ENCODE assay signal across 8 cellular contexts in genomic region chr4:48270516-48270897, GRCh38. TPM values are rescaled to one million over a fixed set of nuclear protein-coding genes. Genes with fewer than 3 reads are reported as not detected.
DNase-seq lines count a peak whose midpoint lies in the region; ATAC-seq and TF ChIP-seq lines count a peak whose summit lies in the region.

No MANE protein-coding gene starts in this region.

- H3K4me1 ChIP-seq in HCT116 (ENCODE audit: control insufficient read depth in 1 of 2, insufficient read depth in 2 of 2, low read length in 2 of 2), result peaks cover 2 to 25% of the 10 kb centered on the region in 2 experiments; a peak in 3 of 4 replicates
- no peaks in the 10 kb centered on the region for H3K4me1 ChIP-seq in right cardiac atrium (ENCODE audit: control insufficient read depth, insufficient read depth, low read length)
- no peaks in the 10 kb centered on the region for H3K4me1 ChIP-seq in smooth muscle cell (ENCODE audit: low read depth)

- H3K9me2 ChIP-seq in HCT116 (ENCODE audit: insufficient read depth), result no peaks in the 10 kb centered on the region

- intact Hi-C loops in HCT116 (cut with micrococcal nuclease) (loop anchor here (5.0 kb wide), 1 partner anchor 128 kb away; no protein-coding TSS in a partner anchor), right cardiac atrium (cut with DNase I) (loop anchor here in 2 of 4 donors (10.0 kb wide), 2 partner anchors 126 to 136 kb away; partner anchors contain the start of gene TXK (in 1 of the 2)), sciatic nerve (cut with DNase I) (no loop called here)

- POLR2A ChIA-PET in HCT116 (lab: Charles Lee), result no interaction called here

- no peak for TF ChIP-seq POLR2A in HCT116 (IDR thresholded peaks at IDR 0.05; ENCODE audit: borderline replicate concordance, extremely low read depth, insufficient read depth, insufficient read length)

- RAD21 ChIA-PET in HCT116 (lab: Charles Lee; ENCODE audit: low non-redundant PET in 1 of 2, low total read pairs in 2 of 2, uncharacterized antibody in 2 of 2, unreplicated experiment in 2 of 2), result no interaction called here

- H3K27me3 Mint-ChIP-seq in chondrocyte (ENCODE audit: low read depth), result peaks cover 2% of the 10 kb centered on the region

- no peak for TF ChIP-seq CTCF in HCT116 (IDR thresholded peaks at IDR 0.05 in 2 of 3, conservative IDR thresholded peaks at IDR 0.05 in 1 of 3; ENCODE audit: borderline replicate concordance in 1 of 3, insufficient read depth in 1 of 3, low read depth in 2 of 3, low read length in 2 of 3)
- TF ChIP-seq CTCF in WERI-Rb-1 (IDR thresholded peaks at IDR 0.05; ENCODE audit: low read depth, low read length), result no peak
- TF ChIP-seq CTCF in smooth muscle cell (IDR thresholded peaks at IDR 0.05; ENCODE audit: borderline replicate concordance, insufficient read depth, poor library complexity, severe bottlenecking), result no peak
- TF ChIP-seq CTCF in chondrocyte (IDR thresholded peaks at IDR 0.05), result no peak

- H3K4me3 Mint-ChIP-seq in chondrocyte (ENCODE audit: unreplicated experiment), result no peak overlapping the region

- H3K27ac ChIP-seq in HCT116 (ENCODE audit: low read depth, low read length) (peak overlapping the region; percentile 74), WERI-Rb-1 (no peak overlapping the region), right cardiac atrium (ENCODE audit: low read length) (no peak overlapping the region), smooth muscle cell (ENCODE audit: low read depth) (no peak overlapping the region)

- peaks cover 10% of the 10 kb centered on the region for H3K4me1 Mint-ChIP-seq in chondrocyte (ENCODE audit: low read depth)

- no peak overlapping the region for H3K27ac Mint-ChIP-seq in chondrocyte (ENCODE audit: unreplicated experiment)

- no peaks in the 10 kb centered on the region for H3K36me3 Mint-ChIP-seq in chondrocyte (ENCODE audit: low read depth)

- TF ChIP-seq RAD21 in HCT116 (IDR thresholded peaks at IDR 0.05; ENCODE audit: low read depth), result no peak

- H3K27me3 ChIP-seq in HCT116 (ENCODE audit: insufficient read depth, low read length), result no peaks in the 10 kb centered on the region
- no peaks in the 10 kb centered on the region for H3K27me3 ChIP-seq in WERI-Rb-1 (ENCODE audit: insufficient read depth, low read depth, severe bottlenecking)
- H3K27me3 ChIP-seq in right cardiac atrium (ENCODE audit: control insufficient read depth, insufficient read depth), result no peaks in the 10 kb centered on the region
- no peaks in the 10 kb centered on the region for H3K27me3 ChIP-seq in smooth muscle cell (ENCODE audit: low read depth)

- DNase-seq in HCT116 (ENCODE audit: low read depth, low spot score) (no peak), WERI-Rb-1 (no peak), right cardiac atrium (no peak), smooth muscle cell (lab: John Stamatoyannopoulos, UW; ENCODE audit: unreplicated experiment) (no peak), chondrocyte (ENCODE audit: low spot score) (no peak), sciatic nerve (ENCODE audit: low spot score) (no peak), GF-D8 (lab: John Stamatoyannopoulos, UW) (no peak), NCI-H1105 (lab: John Stamatoyannopoulos, UW) (no peak)

- no peaks in the 10 kb centered on the region for H3F3A ChIP-seq in smooth muscle cell (ENCODE audit: low read depth)

- H3K9ac ChIP-seq in HCT116 (ENCODE audit: low read length), result peak overlapping the region; percentile 59
- H3K9ac ChIP-seq in smooth muscle cell (ENCODE audit: low read depth), result no peak overlapping the region

- H3K79me2 ChIP-seq in HCT116 (ENCODE audit: insufficient read depth, low read length) (peaks cover 22% of the 10 kb centered on the region), smooth muscle cell (ENCODE audit: low read depth) (no peaks in the 10 kb centered on the region)

- 62% methylated on average over 3 of the region's 3 CpGs for WGBS in right cardiac atrium
- WGBS in smooth muscle cell (ENCODE audit: low lambda C conversion rate), result 80% methylated on average over 3 of the region's 3 CpGs

- ATAC-seq in HCT116, result no peak
- ATAC-seq in right cardiac atrium, result no peak
- no peak for ATAC-seq in sciatic nerve

- no TSS peak for BruUV-seq in HCT116 (replicated peaks; lab: Mats Ljungman, UMichigan)

- H3K36me3 ChIP-seq in HCT116 (ENCODE audit: control insufficient read depth in 1 of 2, insufficient read depth in 2 of 2, low read length in 2 of 2) (no peaks in the 10 kb centered on the region), WERI-Rb-1 (no peaks in the 10 kb centered on the region; the same call in 1 of the 2 replicates), smooth muscle cell (ENCODE audit: low read depth) (no peaks in the 10 kb centered on the region)

- H4K20me1 ChIP-seq in HCT116 (ENCODE audit: insufficient read depth), result no peaks in the 10 kb centered on the region
- H4K20me1 ChIP-seq in smooth muscle cell (ENCODE audit: low read depth), result no peaks in the 10 kb centered on the region

- peak overlapping the region; percentile 79 for H3K4me2 ChIP-seq in HCT116 (ENCODE audit: low read length)
- H3K4me2 ChIP-seq in smooth muscle cell, result peak overlapping the region; percentile 96

- H3K4me3 ChIP-seq in HCT116 (replicated peaks in 1 of 2; ENCODE audit: low read depth in 1 of 2, low read length in 2 of 2) (peak overlapping the region; percentile 59 to 71), WERI-Rb-1 (ENCODE audit: low read depth, low read length) (peak overlapping the region; percentile 59), right cardiac atrium (ENCODE audit: low read length) (peak overlapping the region; percentile 92), smooth muscle cell (peak overlapping the region; percentile 80)

- H3K9me3 Mint-ChIP-seq in chondrocyte (ENCODE audit: low read depth), result no peaks in the 10 kb centered on the region

- peak overlapping the region; percentile 53 for H2AFZ ChIP-seq in HCT116 (ENCODE audit: low read depth, low read length, poor library complexity, severe bottlenecking)
- peak overlapping the region; percentile 97 for H2AFZ ChIP-seq in smooth muscle cell (ENCODE audit: low read depth)

- CTCF ChIA-PET in HCT116 (lab: Charles Lee), result no interaction called here

- H3K9me3 ChIP-seq in HCT116 (ENCODE audit: control insufficient read depth in 1 of 2, insufficient read depth in 1 of 2, low read depth in 1 of 2, low read length in 2 of 2), result no peaks in the 10 kb centered on the region
- H3K9me3 ChIP-seq in WERI-Rb-1 (ENCODE audit: severe bottlenecking), result no peaks in the 10 kb centered on the region
- H3K9me3 ChIP-seq in right cardiac atrium (ENCODE audit: control insufficient read depth, low read length), result no peaks in the 10 kb centered on the region
- H3K9me3 ChIP-seq in smooth muscle cell (replicated peaks; ENCODE audit: low read depth), result no peaks in the 10 kb centered on the region

TF ChIP-seq in HCT116, 20 proteins besides CTCF, POLR2A, EP300 and RAD21:
- TF ChIP-seq EZH2 (IDR thresholded peaks at IDR 0.05), result no peak
- TF ChIP-seq JUND (IDR thresholded peaks at IDR 0.05), result no peak
- no peak for TF ChIP-seq ZNF274 (IDR thresholded peaks at IDR 0.05; ENCODE audit: low read depth, low read length)
- no peak for TF ChIP-seq EZH2phosphoT487 (IDR thresholded peaks at IDR 0.05; ENCODE audit: borderline replicate concordance)
- no peak for TF ChIP-seq POLR2AphosphoS5 (IDR thresholded peaks at IDR 0.05; ENCODE audit: low read depth, low read length)
- no peak for TF ChIP-seq CBX3 (IDR thresholded peaks at IDR 0.05; ENCODE audit: low read depth)
- TF ChIP-seq YY1 (IDR thresholded peaks at IDR 0.05; ENCODE audit: extremely low read depth, insufficient replicate concordance, low read depth, low read length), result no peak
- no peak for TF ChIP-seq SRF (IDR thresholded peaks at IDR 0.05; ENCODE audit: low read depth)
- TF ChIP-seq, protein P1, sequence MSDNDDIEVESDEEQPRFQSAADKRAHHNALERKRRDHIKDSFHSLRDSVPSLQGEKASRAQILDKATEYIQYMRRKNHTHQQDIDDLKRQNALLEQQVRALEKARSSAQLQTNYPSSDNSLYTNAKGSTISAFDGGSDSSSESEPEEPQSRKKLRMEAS (IDR thresholded peaks at IDR 0.05), result no peak
- no peak for TF ChIP-seq CEBPB (IDR thresholded peaks at IDR 0.05; ENCODE audit: low read depth)
- TF ChIP-seq, protein P2, sequence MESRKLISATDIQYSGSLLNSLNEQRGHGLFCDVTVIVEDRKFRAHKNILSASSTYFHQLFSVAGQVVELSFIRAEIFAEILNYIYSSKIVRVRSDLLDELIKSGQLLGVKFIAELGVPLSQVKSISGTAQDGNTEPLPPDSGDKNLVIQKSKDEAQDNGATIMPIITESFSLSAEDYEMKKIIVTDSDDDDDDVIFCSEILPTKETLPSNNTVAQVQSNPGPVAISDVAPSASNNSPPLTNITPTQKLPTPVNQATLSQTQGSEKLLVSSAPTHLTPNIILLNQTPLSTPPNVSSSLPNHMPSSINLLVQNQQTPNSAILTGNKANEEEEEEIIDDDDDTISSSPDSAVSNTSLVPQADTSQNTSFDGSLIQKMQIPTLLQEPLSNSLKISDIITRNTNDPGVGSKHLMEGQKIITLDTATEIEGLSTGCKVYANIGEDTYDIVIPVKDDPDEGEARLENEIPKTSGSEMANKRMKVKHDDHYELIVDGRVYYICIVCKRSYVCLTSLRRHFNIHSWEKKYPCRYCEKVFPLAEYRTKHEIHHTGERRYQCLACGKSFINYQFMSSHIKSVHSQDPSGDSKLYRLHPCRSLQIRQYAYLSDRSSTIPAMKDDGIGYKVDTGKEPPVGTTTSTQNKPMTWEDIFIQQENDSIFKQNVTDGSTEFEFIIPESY (IDR thresholded peaks at IDR 0.05; ENCODE audit: extremely low read depth, insufficient replicate concordance, low read length), result no peak
- no peak for TF ChIP-seq EGR1 (IDR thresholded peaks at IDR 0.05; ENCODE audit: low read depth)
- no peak for TF ChIP-seq ELF1 (IDR thresholded peaks at IDR 0.05; ENCODE audit: borderline replicate concordance, low read depth)
- no peak for TF ChIP-seq ATF3 (IDR thresholded peaks at IDR 0.05)
- TF ChIP-seq FOSL1 (IDR thresholded peaks at IDR 0.05; ENCODE audit: low read depth), result no peak
- no peak for TF ChIP-seq TCF7L2 (IDR thresholded peaks at IDR 0.05; ENCODE audit: borderline replicate concordance, extremely low read depth, insufficient read depth, insufficient read length)
- TF ChIP-seq ZFX (IDR thresholded peaks at IDR 0.05), result no peak
- TF ChIP-seq SIN3A (IDR thresholded peaks at IDR 0.05; ENCODE audit: low read depth), result no peak
- TF ChIP-seq SP1 (IDR thresholded peaks at IDR 0.05; ENCODE audit: low read depth), result no peak

RNA-seq across cellular contexts. Expression of gene TEC, which starts 0.9 kb away (rescaled TPM):
- total RNA-seq in HCT116 (2021; ENCODE audit: unreplicated experiment), result 4.5 TPM
- polyA plus RNA-seq in HCT116 (2012), result 2.6 and 3.6 TPM in 2 replicates
- total RNA-seq in right cardiac atrium, result 1 to 10 TPM; 1.5 to 3.7 (median 2.0) TPM
- 0.84 TPM for polyA plus RNA-seq in right cardiac atrium
- total RNA-seq in smooth muscle cell, result 0.67 and 1.8 TPM in 2 replicates
- polyA plus RNA-seq in smooth muscle cell, result 0.14 TPM in 1 of 2 replicates, not detected in the other
- total RNA-seq in chondrocyte, result 0.12 to 0.35 TPM (median 0.26 TPM) in 3 replicates
- 5.3 TPM for total RNA-seq in sciatic nerve
